Comparison of ENCODE assay signal across 1 cellular context in the genomic region with DNA sequence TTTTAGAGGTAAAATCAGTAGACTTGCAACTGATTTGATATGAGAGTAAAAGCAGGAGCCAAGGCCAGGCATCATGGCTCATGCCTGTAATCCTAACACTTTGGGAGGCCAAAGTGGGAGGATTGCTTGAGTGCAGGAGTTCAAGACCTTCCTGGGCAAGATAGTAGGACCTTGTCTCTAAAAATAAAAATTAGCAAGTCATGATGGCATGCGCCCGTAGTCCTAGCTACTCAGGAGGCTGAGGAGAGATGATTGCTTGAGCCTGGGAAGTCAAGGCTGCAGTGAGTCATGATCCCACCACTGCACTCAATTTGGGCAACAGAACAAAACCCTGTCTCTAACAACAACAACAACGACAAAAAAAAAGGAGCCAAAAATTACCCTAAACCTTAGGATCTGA.
TF ChIP-seq lines count a peak whose summit lies in the region.

No MANE protein-coding gene starts in this region.

TF ChIP-seq in HepG2, 621 proteins besides CTCF, POLR2A, EP300 and RAD21:
- TF ChIP-seq ZMYM4 (CRISPR knock-in tag; IDR thresholded peaks at IDR 0.05) (no peak), ZNF17 (CRISPR knock-in tag; IDR thresholded peaks at IDR 0.05) (no peak), KDM6A (CRISPR knock-in tag; IDR thresholded peaks at IDR 0.05; ENCODE audit: low read depth) (no peak), DNMT3B (CRISPR knock-in tag; conservative IDR thresholded peaks at IDR 0.05) (no peak), NFE2L2 (IDR thresholded peaks at IDR 0.05; ENCODE audit: low read length) (peak; percentile 17; the same call in 1 of the 2 replicates)
- TF ChIP-seq, protein P1, sequence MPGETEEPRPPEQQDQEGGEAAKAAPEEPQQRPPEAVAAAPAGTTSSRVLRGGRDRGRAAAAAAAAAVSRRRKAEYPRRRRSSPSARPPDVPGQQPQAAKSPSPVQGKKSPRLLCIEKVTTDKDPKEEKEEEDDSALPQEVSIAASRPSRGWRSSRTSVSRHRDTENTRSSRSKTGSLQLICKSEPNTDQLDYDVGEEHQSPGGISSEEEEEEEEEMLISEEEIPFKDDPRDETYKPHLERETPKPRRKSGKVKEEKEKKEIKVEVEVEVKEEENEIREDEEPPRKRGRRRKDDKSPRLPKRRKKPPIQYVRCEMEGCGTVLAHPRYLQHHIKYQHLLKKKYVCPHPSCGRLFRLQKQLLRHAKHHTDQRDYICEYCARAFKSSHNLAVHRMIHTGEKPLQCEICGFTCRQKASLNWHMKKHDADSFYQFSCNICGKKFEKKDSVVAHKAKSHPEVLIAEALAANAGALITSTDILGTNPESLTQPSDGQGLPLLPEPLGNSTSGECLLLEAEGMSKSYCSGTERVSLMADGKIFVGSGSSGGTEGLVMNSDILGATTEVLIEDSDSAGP (CRISPR knock-in tag; IDR thresholded peaks at IDR 0.05; ENCODE audit: borderline replicate concordance) = no peak
